18 cellular contexts compared by ENCODE assay signal in the genomic region with DNA sequence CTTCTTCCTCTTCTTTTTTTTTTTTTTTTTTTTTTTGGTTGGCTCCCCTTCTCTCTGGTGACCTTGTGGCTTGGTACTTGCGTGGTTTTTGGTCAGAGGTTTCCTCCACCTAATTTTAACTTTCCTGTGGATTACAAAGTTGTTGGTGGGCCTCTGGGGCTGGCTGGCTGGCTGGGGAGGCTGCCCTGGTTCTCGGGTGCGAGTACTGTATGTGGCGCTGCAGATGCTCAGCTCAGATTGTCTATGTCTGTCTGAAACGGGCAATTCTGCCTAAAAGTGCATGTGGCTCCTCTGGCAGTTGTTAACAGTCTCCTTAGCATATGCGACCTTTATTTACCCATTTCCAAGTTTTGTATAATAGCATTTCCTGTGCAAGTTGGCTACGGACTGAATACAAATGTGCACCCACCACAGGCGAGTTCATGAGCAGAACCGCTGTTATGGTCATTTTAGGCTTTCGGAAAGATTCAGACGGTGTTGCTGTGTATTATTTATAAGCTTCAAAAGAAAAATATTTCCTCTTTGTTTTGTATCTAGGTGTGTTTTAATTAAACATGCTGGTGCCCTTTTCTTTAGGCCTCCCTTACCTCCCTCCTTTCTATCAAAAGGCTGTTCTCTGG. TPM values are rescaled to one million over a fixed set of nuclear protein-coding genes. Genes with fewer than 3 reads are reported as not detected.
"Had no signal": no experiment of that assay in that cellular context is flagged by ENCODE, and none has a peak within 500 bp of the region (broad histone marks: within the 10 kb centered on the region; RNA-seq: fewer than 3 reads in every experiment).

No MANE protein-coding gene starts in this region.

- H3K9me3 ChIP-seq: gastrocnemius medialis, heart left ventricle, lower lobe of right lung had no signal

- H3K4me3 ChIP-seq: gastrocnemius medialis, heart left ventricle, lower lobe of right lung had no signal

- DNase-seq: activated CD4-positive, alpha-beta memory T cell treated with anti-CD3 and anti-CD28 coated beads, Interleukin-2, amount 10 ng/mL, durations not matched to agents 7 days and 5 days; activated CD4-positive, alpha-beta T cell treated with anti-CD3 and anti-CD28 coated beads for 36 hours; activated gamma-delta T cell treated with Interleukin-2 at 50 U/mL for 16 hours; activated naive CD8-positive, alpha-beta T cell treated with anti-CD3 and anti-CD28 coated beads, Interleukin-2, amount 50 U/mL, for 24 hours; activated T-cell treated with anti-CD3 and anti-CD28 coated beads, Interleukin-2, amount 50 U/mL, for 48 hours; erythroblast; gastrocnemius medialis; heart left ventricle; left cardiac atrium; lower lobe of right lung; stimulated activated CD4-positive, alpha-beta T cell treated with anti-CD3 and anti-CD28 coated beads, Interleukin-2, amount 100 ng/mL, for 48 hours; substantia nigra; trophoblast cell had no signal

- H3K36me3 Mint-ChIP-seq: mesothelial cell of epicardium had no signal

- H3K4me3 Mint-ChIP-seq: activated CD4-positive, alpha-beta memory T cell treated with anti-CD3 and anti-CD28 coated beads, Interleukin-2, amount 10 ng/mL, durations not matched to agents 7 days and 5 days; activated CD4-positive, alpha-beta T cell treated with anti-CD3 and anti-CD28 coated beads for 36 hours; activated naive CD8-positive, alpha-beta T cell treated with anti-CD3 and anti-CD28 coated beads, Interleukin-2, amount 50 U/mL, for 24 hours; mesothelial cell of epicardium; T-helper 1 cell treated with Interleukin-12 subunit alpha and Interleukin-12 subunit beta and Interleukin-4 antibody, amounts not matched to agents 30 μg/mL and 1 μg/mL, for 36 hours had no signal

- H3K9me3 Mint-ChIP-seq: activated CD4-positive, alpha-beta memory T cell treated with anti-CD3 and anti-CD28 coated beads, Interleukin-2, amount 10 ng/mL, durations not matched to agents 7 days and 5 days; mesothelial cell of epicardium; T-helper 1 cell treated with Interleukin-12 subunit alpha and Interleukin-12 subunit beta and Interleukin-4 antibody, amounts not matched to agents 30 μg/mL and 1 μg/mL, for 36 hours had no signal

- H3K27ac Mint-ChIP-seq: activated CD4-positive, alpha-beta memory T cell treated with anti-CD3 and anti-CD28 coated beads, Interleukin-2, amount 10 ng/mL, durations not matched to agents 7 days and 5 days; activated CD4-positive, alpha-beta T cell treated with anti-CD3 and anti-CD28 coated beads for 36 hours; activated naive CD8-positive, alpha-beta T cell treated with anti-CD3 and anti-CD28 coated beads, Interleukin-2, amount 50 U/mL, for 24 hours; mesothelial cell of epicardium; T-helper 1 cell treated with Interleukin-12 subunit alpha and Interleukin-12 subunit beta and Interleukin-4 antibody, amounts not matched to agents 30 μg/mL and 1 μg/mL, for 36 hours had no signal

- ATAC-seq: activated CD4-positive, alpha-beta T cell treated with anti-CD3 and anti-CD28 coated beads for 36 hours; activated naive CD8-positive, alpha-beta T cell treated with anti-CD3 and anti-CD28 coated beads, Interleukin-2, amount 50 U/mL, for 24 hours; gastrocnemius medialis; heart left ventricle; left cardiac atrium; lower lobe of right lung had no signal

- H3K27ac ChIP-seq: gastrocnemius medialis, heart left ventricle, lower lobe of right lung, parathyroid adenoma had no signal

- H3K36me3 ChIP-seq: gastrocnemius medialis, heart left ventricle, lower lobe of right lung had no signal

RNA-seq across cellular contexts. Expression of a gene that starts 4.4 kb away (rescaled TPM):
- total RNA-seq: activated CD4-positive, alpha-beta memory T cell treated with anti-CD3 and anti-CD28 coated beads, Interleukin-2, amount 10 ng/mL, durations not matched to agents 7 days and 5 days; astrocyte; gastrocnemius medialis; left cardiac atrium; lower lobe of right lung; skeletal muscle tissue had no signal
